Comparison of ENCODE assay signal across 26 cellular contexts in the genomic region with DNA sequence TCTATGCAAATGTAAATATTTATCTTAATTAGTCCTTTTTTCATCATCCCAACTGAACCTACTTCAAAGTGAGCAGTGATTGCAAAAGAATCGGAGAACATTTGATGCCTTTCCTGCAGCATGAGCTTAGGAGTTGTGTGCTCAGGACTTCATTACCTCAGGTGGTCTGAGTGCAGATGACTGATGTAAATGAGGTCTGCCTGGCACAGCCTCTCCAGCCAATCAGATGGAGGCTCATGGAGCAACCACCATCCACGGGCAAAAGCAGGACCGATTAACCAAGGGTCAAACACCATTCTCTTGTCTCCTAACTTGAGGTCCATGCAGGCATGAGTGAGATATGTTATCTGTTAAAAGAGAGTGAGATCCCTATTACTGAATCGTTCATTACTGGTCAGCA.
"Had no signal": no experiment of that assay in that cellular context is flagged by ENCODE, and none has a peak within 500 bp of the region (broad histone marks: within the 10 kb centered on the region; RNA-seq: fewer than 3 reads in every experiment).

No MANE protein-coding gene starts in this region.

- H3K9me3 Mint-ChIP-seq: activated CD4-positive, alpha-beta memory T cell treated with anti-CD3 and anti-CD28 coated beads, Interleukin-2, amount 10 ng/mL, durations not matched to agents 7 days and 5 days; activated naive CD4-positive, alpha-beta T cell treated with anti-CD3 and anti-CD28 coated beads, Interleukin-2, amount 10 ng/mL, durations not matched to agents 7 days and 5 days; activated naive CD8-positive, alpha-beta T cell treated with anti-CD3 and anti-CD28 coated beads, Interleukin-2, amount 10 ng/mL, durations not matched to agents 7 days and 5 days; effector memory CD8-positive, alpha-beta T cell; natural killer cell treated with Interleukin-12 subunit alpha and Interleukin-12 subunit beta and Interleukin-15 and Interleukin-18, amount 100 ng/mL, for 72 hours had no signal

- FAIRE-seq: astrocyte, keratinocyte had no signal

- H3K27ac ChIP-seq: brain microvascular endothelial cell, gastrocnemius medialis had no signal

- H3K4me1 ChIP-seq: gastrocnemius medialis, tibial nerve had no signal

- ATAC-seq: effector memory CD8-positive, alpha-beta T cell; gastrocnemius medialis; left cardiac atrium; left ventricle myocardium superior; mucosa of descending colon; natural killer cell treated with Interleukin-12 subunit alpha and Interleukin-12 subunit beta and Interleukin-15 and Interleukin-18, amount 100 ng/mL, for 72 hours; right cardiac atrium had no signal

- H3K4me3 ChIP-seq: gastrocnemius medialis, mucosa of descending colon, suprapubic skin, tibial nerve had no signal

- H3K4me3 Mint-ChIP-seq: activated CD4-positive, alpha-beta memory T cell treated with anti-CD3 and anti-CD28 coated beads, Interleukin-2, amount 10 ng/mL, durations not matched to agents 7 days and 5 days; activated CD4-positive, alpha-beta T cell treated with anti-CD3 and anti-CD28 coated beads, Interleukin-2, amount 10 ng/mL, durations not matched to agents 7 days and 5 days; activated naive CD4-positive, alpha-beta T cell treated with anti-CD3 and anti-CD28 coated beads, Interleukin-2, amount 10 ng/mL, durations not matched to agents 7 days and 5 days; activated naive CD8-positive, alpha-beta T cell treated with anti-CD3 and anti-CD28 coated beads, Interleukin-2, amount 10 ng/mL, durations not matched to agents 7 days and 5 days; effector memory CD8-positive, alpha-beta T cell; natural killer cell treated with Interleukin-12 subunit alpha and Interleukin-12 subunit beta and Interleukin-15 and Interleukin-18, amount 100 ng/mL, for 72 hours had no signal

- H3K9me3 ChIP-seq: gastrocnemius medialis, mucosa of descending colon, suprapubic skin, tibial nerve had no signal

- DNase-seq: activated CD4-positive, alpha-beta memory T cell treated with anti-CD3 and anti-CD28 coated beads, Interleukin-2, amount 10 ng/mL, durations not matched to agents 7 days and 5 days; activated CD4-positive, alpha-beta T cell treated with anti-CD3 and anti-CD28 coated beads for 1 hour; activated CD4-positive, alpha-beta T cell treated with anti-CD3 and anti-CD28 coated beads, Interleukin-2, amount 10 ng/mL, durations not matched to agents 7 days and 5 days; activated gamma-delta T cell; activated naive CD4-positive, alpha-beta T cell treated with anti-CD3 and anti-CD28 coated beads, Interleukin-2, amount 10 ng/mL, durations not matched to agents 7 days and 5 days; activated naive CD8-positive, alpha-beta T cell treated with anti-CD3 and anti-CD28 coated beads, Interleukin-2, amount 10 ng/mL, durations not matched to agents 7 days and 5 days; activated T-cell treated with anti-CD3 and anti-CD28 coated beads, Interleukin-2, amount 50 U/mL, for 48 hours; brain microvascular endothelial cell; cortex of kidney; effector memory CD8-positive, alpha-beta T cell; erythroblast; gastrocnemius medialis; glutamatergic neuron; left cardiac atrium; left ventricle myocardium superior; mucosa of descending colon; posterior cingulate gyrus; right cardiac atrium; stimulated activated CD4-positive, alpha-beta T cell treated with anti-CD3 and anti-CD28 coated beads, Interleukin-15, amount 100 ng/mL, for 24 hours; stimulated activated CD4-positive, alpha-beta T cell treated with anti-CD3 and anti-CD28 coated beads, Interleukin-2, amount 100 ng/mL, for 24 hours; stimulated activated naive CD4-positive, alpha-beta T cell had no signal

- H3K27me3 Mint-ChIP-seq: activated CD4-positive, alpha-beta memory T cell treated with anti-CD3 and anti-CD28 coated beads, Interleukin-2, amount 10 ng/mL, durations not matched to agents 7 days and 5 days; activated CD4-positive, alpha-beta T cell treated with anti-CD3 and anti-CD28 coated beads, Interleukin-2, amount 10 ng/mL, durations not matched to agents 7 days and 5 days; activated naive CD4-positive, alpha-beta T cell treated with anti-CD3 and anti-CD28 coated beads, Interleukin-2, amount 10 ng/mL, durations not matched to agents 7 days and 5 days; activated naive CD8-positive, alpha-beta T cell treated with anti-CD3 and anti-CD28 coated beads, Interleukin-2, amount 10 ng/mL, durations not matched to agents 7 days and 5 days; effector memory CD8-positive, alpha-beta T cell; natural killer cell treated with Interleukin-12 subunit alpha and Interleukin-12 subunit beta and Interleukin-15 and Interleukin-18, amount 100 ng/mL, for 72 hours had no signal

- H3K27ac Mint-ChIP-seq: activated CD4-positive, alpha-beta memory T cell treated with anti-CD3 and anti-CD28 coated beads, Interleukin-2, amount 10 ng/mL, durations not matched to agents 7 days and 5 days; activated naive CD4-positive, alpha-beta T cell treated with anti-CD3 and anti-CD28 coated beads, Interleukin-2, amount 10 ng/mL, durations not matched to agents 7 days and 5 days; activated naive CD8-positive, alpha-beta T cell treated with anti-CD3 and anti-CD28 coated beads, Interleukin-2, amount 10 ng/mL, durations not matched to agents 7 days and 5 days; effector memory CD8-positive, alpha-beta T cell had no signal

- H3K27me3 ChIP-seq: brain microvascular endothelial cell, gastrocnemius medialis, suprapubic skin, tibial nerve had no signal
